1 cellular context compared by ENCODE assay signal in the genomic region with DNA sequence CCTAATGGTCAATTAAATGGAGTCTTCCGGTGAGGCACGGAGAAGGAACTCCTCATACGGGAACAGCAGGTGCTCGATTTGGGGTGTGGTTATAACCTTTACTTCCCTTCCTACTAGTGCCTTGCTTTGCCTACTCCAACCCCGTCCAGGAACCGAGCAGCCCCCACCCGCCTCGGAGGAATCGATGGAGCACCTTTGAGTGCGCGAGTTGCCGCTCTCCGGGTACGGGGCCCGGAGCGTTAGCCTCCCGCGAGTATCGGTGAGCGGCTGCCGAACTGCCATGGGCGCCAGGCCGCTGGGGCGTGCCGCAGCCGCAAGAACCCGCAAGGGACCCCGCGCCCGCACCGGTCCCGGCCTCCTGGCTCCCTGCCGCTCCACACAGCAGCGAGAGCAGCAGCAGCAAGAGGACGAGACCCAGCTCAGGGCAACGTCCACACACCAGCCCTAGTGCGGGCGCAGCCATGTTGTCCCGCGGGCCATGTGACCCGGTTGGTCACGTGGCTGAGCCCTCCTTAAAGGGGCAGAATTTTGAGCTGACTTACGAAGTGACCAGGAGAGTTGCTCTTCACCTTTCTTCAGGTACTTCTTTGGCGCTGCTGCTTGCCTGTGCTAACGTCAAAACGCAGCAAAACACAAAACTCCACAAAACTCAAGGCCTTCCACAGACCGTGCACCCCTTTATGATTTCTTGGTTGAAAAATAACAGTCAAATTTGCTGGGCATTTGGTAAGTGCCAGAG.
TF ChIP-seq lines count a peak whose summit lies in the region.

Gene SUMF1, minus strand, starts transcription at position 487 of the 739 bp plus-strand sequence. Its CDS starts 24 bp downstream, at position 463.

TF ChIP-seq in HepG2, 621 proteins besides CTCF, POLR2A, EP300 and RAD21 (continued from another document and continues in another):
- TF ChIP-seq HNF1A (IDR thresholded peaks at IDR 0.05; ENCODE audit: low read depth) (no peak), HNF1A (CRISPR knock-in tag; IDR thresholded peaks at IDR 0.05; ENCODE audit: borderline replicate concordance) (peak; percentile 57; the same call in 1 of the 2 replicates), STAG1 (CRISPR knock-in tag; IDR thresholded peaks at IDR 0.05) (0 out of 2 replicates have a peak, but pooled peaks have one; percentile 14), ZNF318 (CRISPR knock-in tag; IDR thresholded peaks at IDR 0.05) (0 out of 2 replicates have a peak, but pooled peaks have one; percentile 77), ZNF660 (CRISPR knock-in tag; IDR thresholded peaks at IDR 0.05; ENCODE audit: borderline replicate concordance, low read depth) (no peak), ZNF704 (CRISPR knock-in tag; IDR thresholded peaks at IDR 0.05; ENCODE audit: borderline replicate concordance) (peak; percentile 95), ZNF383 (CRISPR knock-in tag; IDR thresholded peaks at IDR 0.05; ENCODE audit: borderline replicate concordance) (peak; percentile 63; the same call in 1 of the 2 replicates), ISL2 (CRISPR knock-in tag; IDR thresholded peaks at IDR 0.05) (peak; percentile 74; the same call in 1 of the 2 replicates), JUN (CRISPR knock-in tag; IDR thresholded peaks at IDR 0.05) (0 out of 2 replicates have a peak, but pooled peaks have one; percentile 16), NCOA5 (CRISPR knock-in tag; IDR thresholded peaks at IDR 0.05) (no peak), HDAC1 (CRISPR knock-in tag; IDR thresholded peaks at IDR 0.05) (peak; percentile 99), ZNF782 (CRISPR knock-in tag; IDR thresholded peaks at IDR 0.05; ENCODE audit: borderline replicate concordance) (peak; percentile 86; the same call in 1 of the 2 replicates), PRDM10 (CRISPR knock-in tag; IDR thresholded peaks at IDR 0.05; ENCODE audit: low read depth) (no peak; the same call in 1 of the 2 replicates), YEATS2 (CRISPR knock-in tag; IDR thresholded peaks at IDR 0.05; ENCODE audit: borderline replicate concordance) (peak; percentile 88; the same call in 1 of the 2 replicates), ZNF570 (CRISPR knock-in tag; IDR thresholded peaks at IDR 0.05; ENCODE audit: borderline replicate concordance) (no peak), ZSCAN30 (CRISPR knock-in tag; IDR thresholded peaks at IDR 0.05) (0 out of 2 replicates have a peak, but pooled peaks have one; percentile 30), ZNF598 (CRISPR knock-in tag; IDR thresholded peaks at IDR 0.05; ENCODE audit: borderline replicate concordance) (peak; percentile 91; the same call in 1 of the 2 replicates), HOMEZ (CRISPR knock-in tag; IDR thresholded peaks at IDR 0.05; ENCODE audit: low read depth) (peak; percentile 31; the same call in 1 of the 2 replicates), ZNF3 (CRISPR knock-in tag; IDR thresholded peaks at IDR 0.05) (no peak), ZNF776 (CRISPR knock-in tag; IDR thresholded peaks at IDR 0.05) (peak; percentile 88; the same call in 1 of the 2 replicates), YY1 (IDR thresholded peaks at IDR 0.05; ENCODE audit: insufficient read depth, insufficient replicate concordance, low read depth, low read length) (peak; percentile 99), MTF2 (CRISPR knock-in tag; IDR thresholded peaks at IDR 0.05; ENCODE audit: borderline replicate concordance) (no peak), ZNF17 (CRISPR knock-in tag; IDR thresholded peaks at IDR 0.05) (no peak)
- TF ChIP-seq, protein P1, sequence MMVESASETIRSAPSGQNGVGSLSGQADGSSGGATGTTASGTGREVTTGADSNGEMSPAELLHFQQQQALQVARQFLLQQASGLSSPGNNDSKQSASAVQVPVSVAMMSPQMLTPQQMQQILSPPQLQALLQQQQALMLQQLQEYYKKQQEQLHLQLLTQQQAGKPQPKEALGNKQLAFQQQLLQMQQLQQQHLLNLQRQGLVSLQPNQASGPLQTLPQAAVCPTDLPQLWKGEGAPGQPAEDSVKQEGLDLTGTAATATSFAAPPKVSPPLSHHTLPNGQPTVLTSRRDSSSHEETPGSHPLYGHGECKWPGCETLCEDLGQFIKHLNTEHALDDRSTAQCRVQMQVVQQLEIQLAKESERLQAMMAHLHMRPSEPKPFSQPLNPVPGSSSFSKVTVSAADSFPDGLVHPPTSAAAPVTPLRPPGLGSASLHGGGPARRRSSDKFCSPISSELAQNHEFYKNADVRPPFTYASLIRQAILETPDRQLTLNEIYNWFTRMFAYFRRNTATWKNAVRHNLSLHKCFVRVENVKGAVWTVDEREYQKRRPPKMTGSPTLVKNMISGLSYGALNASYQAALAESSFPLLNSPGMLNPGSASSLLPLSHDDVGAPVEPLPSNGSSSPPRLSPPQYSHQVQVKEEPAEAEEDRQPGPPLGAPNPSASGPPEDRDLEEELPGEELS (CRISPR knock-in tag; IDR thresholded peaks at IDR 0.05) = no peak
- TF ChIP-seq, protein P2, sequence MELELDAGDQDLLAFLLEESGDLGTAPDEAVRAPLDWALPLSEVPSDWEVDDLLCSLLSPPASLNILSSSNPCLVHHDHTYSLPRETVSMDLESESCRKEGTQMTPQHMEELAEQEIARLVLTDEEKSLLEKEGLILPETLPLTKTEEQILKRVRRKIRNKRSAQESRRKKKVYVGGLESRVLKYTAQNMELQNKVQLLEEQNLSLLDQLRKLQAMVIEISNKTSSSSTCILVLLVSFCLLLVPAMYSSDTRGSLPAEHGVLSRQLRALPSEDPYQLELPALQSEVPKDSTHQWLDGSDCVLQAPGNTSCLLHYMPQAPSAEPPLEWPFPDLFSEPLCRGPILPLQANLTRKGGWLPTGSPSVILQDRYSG (CRISPR knock-in tag; IDR thresholded peaks at IDR 0.05) = peak; percentile 90; the same call in 1 of the 2 replicates
- TF ChIP-seq, protein P3, sequence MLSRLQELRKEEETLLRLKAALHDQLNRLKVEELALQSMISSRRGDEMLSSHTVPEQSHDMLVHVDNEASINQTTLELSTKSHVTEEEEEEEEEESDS (CRISPR knock-in tag; IDR thresholded peaks at IDR 0.05; ENCODE audit: borderline replicate concordance) = no peak
